ENCODE assay signal across 24 cellular contexts in genomic region chr1:111540928-111541327, GRCh38. TPM values are rescaled to one million over a fixed set of nuclear protein-coding genes. Genes with fewer than 3 reads are reported as not detected.
"Had no signal": no experiment of that assay in that cellular context is flagged by ENCODE, and none has a peak within 500 bp of the region (broad histone marks: within the 10 kb centered on the region; RNA-seq: fewer than 3 reads in every experiment).

No MANE protein-coding gene starts in this region.

- FAIRE-seq: bronchial epithelial cell had no signal

- H3K27me3 ChIP-seq: Peyer's patch had no signal

- H3K27ac ChIP-seq: Peyer's patch, RWPE1 had no signal

- H3K4me3 ChIP-seq: Peyer's patch had no signal

- ATAC-seq: activated CD8-positive, alpha-beta memory T cell treated with anti-CD3 and anti-CD28 coated beads, Interleukin-2, amount 10 ng/mL, durations not matched to agents 7 days and 5 days; T-helper 17 cell had no signal

- H3K9me3 ChIP-seq: Peyer's patch had no signal

- DNase-seq: activated CD4-positive, alpha-beta T cell treated with anti-CD3 and anti-CD28 coated beads for 1 hour; activated CD4-positive, alpha-beta T cell treated with anti-CD3 and anti-CD28 coated beads, Interleukin-2, amount 10 ng/mL, durations not matched to agents 24 days and 14 days; activated CD4-positive, alpha-beta T cell treated with anti-CD3 and anti-CD28 coated beads, Interleukin-2, amount 50 U/mL, for 48 hours; activated CD8-positive, alpha-beta memory T cell treated with anti-CD3 and anti-CD28 coated beads, Interleukin-2, amount 10 ng/mL, durations not matched to agents 7 days and 5 days; activated effector memory CD4-positive, alpha-beta T cell treated with Interleukin-2 at 50 U/mL for 16 hours; activated naive CD4-positive, alpha-beta T cell; activated T-cell treated with anti-CD3 and anti-CD28 coated beads, Interleukin-2, amount 50 U/mL, for 24 hours; aorta; central memory CD4-positive, alpha-beta T cell; Karpas-422; NCI-H146; NCI-H2081; NCI-H510A treated with DMSO at 0.1 percent for 48 hours; NCI-H69; NK-92 treated with Interleukin-12 subunit alpha and Interleukin-12 subunit beta, amount 100 ng/mL, for 24 hours; Peyer's patch; SHP77 treated with DMSO at 0.1 percent for 48 hours; T-helper 17 cell; T-helper 9 cell had no signal

- H3K36me3 ChIP-seq: Peyer's patch had no signal

RNA-seq across cellular contexts. Expression of gene ADORA3, which starts 37.5 kb away (rescaled TPM):
- total RNA-seq: activated CD4-positive, alpha-beta T cell treated with anti-CD3 and anti-CD28 coated beads, Interleukin-2, amount 10 ng/mL, durations not matched to agents 24 days and 14 days; activated CD8-positive, alpha-beta memory T cell treated with anti-CD3 and anti-CD28 coated beads, Interleukin-2, amount 10 ng/mL, durations not matched to agents 7 days and 5 days; bronchial epithelial cell; chondrocyte; T-helper 17 cell had no signal

RNA-seq across cellular contexts. Expression of gene TMIGD3, which starts 37.5 kb away (rescaled TPM):
- total RNA-seq: activated CD4-positive, alpha-beta T cell treated with anti-CD3 and anti-CD28 coated beads, Interleukin-2, amount 10 ng/mL, durations not matched to agents 24 days and 14 days; activated T-helper 1 cell treated with anti-CD3 and anti-CD28 coated beads, Interleukin-12 subunit alpha, Interleukin-12 subunit beta, Interleukin-2, Interleukin-4 antibody, amounts not matched to agents 30 ng/mL and 10 ng/mL and 1 ng/mL, durations not matched to agents 14 hours and 24 hours and 36 hours; bronchial epithelial cell; chondrocyte; T-helper 17 cell; WTC11 had no signal
